In the genomic region with DNA sequence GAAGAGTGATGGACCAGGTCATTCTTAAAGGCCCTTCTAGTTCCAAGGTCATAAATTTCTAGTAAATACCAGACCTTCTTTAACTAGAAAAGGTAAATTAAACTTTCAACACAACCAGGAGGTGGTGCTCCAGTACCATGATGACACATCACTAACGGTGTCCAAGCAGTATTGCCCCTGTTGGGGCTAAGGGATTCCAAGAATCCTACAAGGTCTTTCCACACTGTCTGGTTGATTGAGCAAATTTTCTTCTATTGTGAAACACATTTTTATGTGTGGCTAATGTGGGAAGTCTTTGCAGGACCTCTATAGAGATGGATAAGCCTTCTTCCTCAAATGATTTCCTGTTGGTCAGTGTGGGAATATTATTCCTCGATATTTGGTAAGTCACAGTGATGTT, we compare ENCODE assay signal across 10 cellular contexts.
DNase-seq lines count a peak whose midpoint lies in the region; ATAC-seq and TF ChIP-seq lines count a peak whose summit lies in the region.
"Had no signal": no experiment of that assay in that cellular context is flagged by ENCODE, and none has a peak within 500 bp of the region (broad histone marks: within the 10 kb centered on the region; RNA-seq: fewer than 3 reads in every experiment).

No MANE protein-coding gene starts in this region.

- no peaks in the 10 kb centered on the region for H3K9me3 ChIP-seq in endodermal cell (ENCODE audit: control insufficient read depth, low read length)

- H3K4me1 Mint-ChIP-seq in endodermal cell = peaks cover 31% of the 10 kb centered on the region

- TF ChIP-seq CTCF in endodermal cell (conservative IDR thresholded peaks at IDR 0.05) = peak; percentile 82

- H3K36me3 ChIP-seq in endodermal cell (ENCODE audit: control insufficient read depth, insufficient read depth, low read length) = no peaks in the 10 kb centered on the region

- H3K36me3 Mint-ChIP-seq in endodermal cell (ENCODE audit: low read depth) = no peaks in the 10 kb centered on the region

- peaks cover 13% of the 10 kb centered on the region for H3K4me1 ChIP-seq in endodermal cell (ENCODE audit: control insufficient read depth, insufficient read depth, low read length)

- H3K4me3 Mint-ChIP-seq in endodermal cell = no peak overlapping the region
- H3K4me3 Mint-ChIP-seq: activated T-helper 1 cell treated with anti-CD3 and anti-CD28 coated beads, Interleukin-12 subunit alpha, Interleukin-12 subunit beta, Interleukin-2, Interleukin-4 antibody, amounts not matched to agents 30 ng/mL and 10 ng/mL and 1 ng/mL, durations not matched to agents 14 hours and 24 hours and 36 hours had no signal

- no peaks in the 10 kb centered on the region for H3K9me3 Mint-ChIP-seq in endodermal cell
- H3K9me3 Mint-ChIP-seq: activated T-helper 1 cell treated with anti-CD3 and anti-CD28 coated beads, Interleukin-12 subunit alpha, Interleukin-12 subunit beta, Interleukin-2, Interleukin-4 antibody, amounts not matched to agents 30 ng/mL and 10 ng/mL and 1 ng/mL, durations not matched to agents 14 hours and 24 hours and 36 hours had no signal

- 64 to 70% methylated on average over 2 of the region's 2 CpGs for WGBS in endodermal cell (ENCODE audit: insufficient coverage in 1 of 2, insufficient read length in 1 of 2), 2 experiments

- H3K4me3 ChIP-seq in endodermal cell (ENCODE audit: low read length) = no peak overlapping the region

- no peak for ATAC-seq in HG03135 (IDR thresholded peaks at IDR 0.05; ENCODE audit: unreplicated experiment)
- ATAC-seq: stimulated activated naive CD8-positive, alpha-beta T cell treated with anti-CD3 and anti-CD28 coated beads, Interleukin-15, Interleukin-2, amounts not matched to agents 100 U/mL and 50 U/mL, for 24 hours had no signal

- DNase-seq in EH (ENCODE audit: low read depth) (peak; percentile 95), NCI-H524 treated with DMSO at 0.1 percent for 48 hours (lab: John Stamatoyannopoulos, UW) (peak; percentile 3), endodermal cell (peak; percentile 78), midbrain (lab: John Stamatoyannopoulos, UW) (peak; percentile 1), T-helper 2 cell (no peak), NCI-H1105 (lab: John Stamatoyannopoulos, UW) (no peak), C1 segment of cervical spinal cord (lab: John Stamatoyannopoulos, UW) (no peak)
- DNase-seq: stimulated activated naive CD8-positive, alpha-beta T cell treated with anti-CD3 and anti-CD28 coated beads, Interleukin-15, Interleukin-2, amounts not matched to agents 100 U/mL and 50 U/mL, for 24 hours had no signal

- no peak overlapping the region for H3K9ac ChIP-seq in endodermal cell (ENCODE audit: extremely low read depth, low read length, poor library complexity, severe bottlenecking)

- no peak overlapping the region for H3K27ac ChIP-seq in endodermal cell (ENCODE audit: low read depth, low read length)

- no peaks in the 10 kb centered on the region for H3K27me3 Mint-ChIP-seq in endodermal cell (ENCODE audit: insufficient read depth)

- no peaks in the 10 kb centered on the region for H3K27me3 ChIP-seq in endodermal cell (ENCODE audit: control insufficient read depth, insufficient read depth, low read length, poor library complexity, severe bottlenecking)

- no peak overlapping the region for H3K27ac Mint-ChIP-seq in endodermal cell
- H3K27ac Mint-ChIP-seq: activated T-helper 1 cell treated with anti-CD3 and anti-CD28 coated beads, Interleukin-12 subunit alpha, Interleukin-12 subunit beta, Interleukin-2, Interleukin-4 antibody, amounts not matched to agents 30 ng/mL and 10 ng/mL and 1 ng/mL, durations not matched to agents 14 hours and 24 hours and 36 hours had no signal

Comparison
In these comparisons a context has a peak if more than half of its experiments do, and no peak if none do; other contexts are left out.
1. DNase-seq: peak in EH (single experiment), NCI-H524 treated with DMSO at 0.1 percent for 48 hours (single experiment), endodermal cell (single experiment) and midbrain (single experiment); none in T-helper 2 cell (0 of 5), NCI-H1105 (single experiment) and C1 segment of cervical spinal cord (0 of 14).